In the genomic region with DNA sequence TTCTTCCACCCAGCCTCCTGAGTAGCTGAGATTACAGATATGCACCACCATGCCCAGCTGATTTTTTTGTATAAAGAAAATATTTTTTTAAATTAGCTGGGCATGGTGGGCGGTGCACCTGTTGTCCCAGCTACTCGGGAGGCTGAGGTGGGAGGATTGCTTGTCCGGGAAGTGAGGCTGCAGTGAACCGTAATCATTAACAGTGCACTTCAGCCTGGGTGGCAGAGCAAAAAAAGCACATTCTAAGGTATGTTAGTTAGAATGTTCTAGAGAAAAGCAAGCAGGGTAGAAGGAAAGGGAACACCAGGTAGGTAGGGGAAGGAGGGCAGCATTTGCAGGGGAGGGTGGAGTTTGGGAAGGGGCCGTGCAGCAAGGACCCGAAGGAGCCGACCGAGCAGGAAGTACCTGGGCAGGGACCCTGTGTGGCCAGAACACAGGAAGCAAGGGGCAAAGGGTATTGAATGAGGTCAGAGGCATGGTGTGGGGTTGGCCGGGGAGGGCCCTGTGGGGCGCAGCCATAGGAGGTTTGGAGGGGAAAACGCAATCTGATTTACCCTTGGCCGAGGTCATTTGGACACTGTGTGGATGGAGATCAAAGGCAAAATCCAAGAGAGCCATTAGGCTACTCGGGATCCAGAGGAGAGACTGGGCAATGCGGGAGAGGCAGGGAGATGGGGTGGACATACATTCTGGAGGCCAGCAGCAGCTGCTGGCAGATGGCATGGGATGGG, we compare ENCODE assay signal across 1 cellular context.
A peak's percentile ranks its signal among the peaks of the same experiment; 100 is the strongest.
TF ChIP-seq lines count a peak whose summit lies in the region.

No MANE protein-coding gene starts in this region.

TF ChIP-seq in HEK293, 187 proteins besides CTCF, POLR2A, EP300 and RAD21:
- TF ChIP-seq, protein P1, sequence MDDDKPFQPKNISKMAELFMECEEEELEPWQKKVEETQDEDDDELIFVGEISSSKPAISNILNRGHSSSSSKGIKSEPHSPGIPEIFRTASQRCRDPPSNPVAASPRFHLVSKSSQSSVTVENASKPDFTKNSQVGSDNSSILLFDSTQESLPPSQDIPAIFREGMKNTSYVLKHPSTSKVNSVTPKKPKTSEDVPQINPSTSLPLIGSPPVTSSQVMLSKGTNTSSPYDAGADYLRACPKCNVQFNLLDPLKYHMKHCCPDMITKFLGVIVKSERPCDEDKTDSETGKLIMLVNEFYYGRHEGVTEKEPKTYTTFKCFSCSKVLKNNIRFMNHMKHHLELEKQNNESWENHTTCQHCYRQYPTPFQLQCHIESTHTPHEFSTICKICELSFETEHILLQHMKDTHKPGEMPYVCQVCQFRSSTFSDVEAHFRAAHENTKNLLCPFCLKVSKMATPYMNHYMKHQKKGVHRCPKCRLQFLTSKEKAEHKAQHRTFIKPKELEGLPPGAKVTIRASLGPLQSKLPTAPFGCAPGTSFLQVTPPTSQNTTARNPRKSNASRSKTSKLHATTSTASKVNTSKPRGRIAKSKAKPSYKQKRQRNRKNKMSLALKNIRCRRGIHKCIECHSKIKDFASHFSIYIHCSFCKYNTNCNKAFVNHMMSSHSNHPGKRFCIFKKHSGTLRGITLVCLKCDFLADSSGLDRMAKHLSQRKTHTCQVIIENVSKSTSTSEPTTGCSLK (tag by site-specific recombination; IDR thresholded peaks at IDR 0.05), result no peak
- TF ChIP-seq GLIS2 (tag by site-specific recombination; IDR thresholded peaks at IDR 0.05), result 0 out of 2 replicates have a peak, but pooled peaks have one; percentile 21
TF ChIP-seq in HEK293: peak in this region for 1.
